In the genomic region with DNA sequence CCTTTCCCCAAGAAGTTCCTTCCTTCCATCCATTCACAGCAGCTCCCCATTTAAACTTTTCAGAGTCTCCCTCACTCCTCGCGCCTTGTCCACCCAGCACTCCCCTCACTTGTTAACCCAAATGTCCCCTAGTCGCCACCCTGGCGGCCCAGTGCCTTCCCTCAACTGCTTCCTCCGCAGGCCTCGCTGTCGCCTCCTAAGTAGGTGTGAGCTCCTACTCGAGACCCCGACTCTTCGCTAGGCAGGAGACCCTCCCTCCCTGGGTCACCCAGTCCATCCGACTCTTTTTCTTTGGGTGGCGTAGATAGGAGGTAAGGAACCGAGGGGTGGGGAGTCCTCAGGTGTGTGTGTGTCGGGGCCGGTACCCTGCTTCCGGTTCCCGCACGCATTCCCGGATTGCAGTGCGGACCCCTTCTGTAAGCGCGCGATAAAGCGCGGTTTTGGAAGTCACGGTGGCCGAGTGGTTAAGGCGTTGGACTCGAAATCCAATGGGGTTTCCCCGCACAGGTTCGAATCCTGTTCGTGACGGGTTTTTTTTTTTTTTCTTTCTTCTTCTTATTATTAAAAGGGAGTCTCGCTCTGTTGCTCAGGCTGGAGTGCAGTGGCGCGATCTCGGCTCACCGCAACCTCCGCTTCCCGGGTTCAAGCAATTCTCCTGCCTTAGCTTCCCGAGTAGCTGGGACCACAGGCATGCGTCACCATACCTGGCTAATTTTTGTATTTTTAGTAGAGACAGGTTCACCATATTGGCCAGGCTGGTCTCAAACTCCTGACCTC, we compare ENCODE assay signal across 1 cellular context.
TF ChIP-seq lines count a peak whose summit lies in the region.

No MANE protein-coding gene starts in this region.

TF ChIP-seq in H1, 55 proteins besides CTCF, POLR2A, EP300 and RAD21:
- peak; percentile 99 for TF ChIP-seq ASH2L (IDR thresholded peaks at IDR 0.05; ENCODE audit: low read length)
- TF ChIP-seq BACH1 (IDR thresholded peaks at IDR 0.05; ENCODE audit: low read length), result no peak
- TF ChIP-seq YY1 (IDR thresholded peaks at IDR 0.05; ENCODE audit: low read depth, low read length), result no peak
- TF ChIP-seq BCL11A (IDR thresholded peaks at IDR 0.05; ENCODE audit: low read depth in 2 of 2, low read length in 2 of 2), result no peak
- peak; percentile 94 for TF ChIP-seq TEAD4 (IDR thresholded peaks at IDR 0.05; ENCODE audit: low read depth, low read length)
- peak; percentile 42 for TF ChIP-seq SAP30 (IDR thresholded peaks at IDR 0.05; ENCODE audit: insufficient read depth, insufficient replicate concordance, low read length)
- peak; percentile 100 for TF ChIP-seq RBBP5 (IDR thresholded peaks at IDR 0.05; ENCODE audit: borderline replicate concordance, low read depth, low read length)
- TF ChIP-seq CHD1 (IDR thresholded peaks at IDR 0.05; ENCODE audit: low read depth, low read length), result no peak
- TF ChIP-seq KDM4A (IDR thresholded peaks at IDR 0.05; ENCODE audit: low read depth, low read length, severe bottlenecking), result peak; percentile 51
- TF ChIP-seq HDAC2 (IDR thresholded peaks at IDR 0.05; ENCODE audit: borderline replicate concordance in 1 of 2, low read depth in 2 of 2, low read length in 2 of 2), result peak in 1 of 2 experiments; percentile 64; a peak in 1 of 4 replicates
- TF ChIP-seq CTBP2 (IDR thresholded peaks at IDR 0.05; ENCODE audit: borderline replicate concordance, insufficient read depth, insufficient read length, low read length), result no peak
- TF ChIP-seq TCF12 (IDR thresholded peaks at IDR 0.05; ENCODE audit: low read depth, low read length), result no peak
- TF ChIP-seq HDAC6 (IDR thresholded peaks at IDR 0.05; ENCODE audit: low read depth, low read length), result peak; percentile 49
- TF ChIP-seq, protein P1, sequence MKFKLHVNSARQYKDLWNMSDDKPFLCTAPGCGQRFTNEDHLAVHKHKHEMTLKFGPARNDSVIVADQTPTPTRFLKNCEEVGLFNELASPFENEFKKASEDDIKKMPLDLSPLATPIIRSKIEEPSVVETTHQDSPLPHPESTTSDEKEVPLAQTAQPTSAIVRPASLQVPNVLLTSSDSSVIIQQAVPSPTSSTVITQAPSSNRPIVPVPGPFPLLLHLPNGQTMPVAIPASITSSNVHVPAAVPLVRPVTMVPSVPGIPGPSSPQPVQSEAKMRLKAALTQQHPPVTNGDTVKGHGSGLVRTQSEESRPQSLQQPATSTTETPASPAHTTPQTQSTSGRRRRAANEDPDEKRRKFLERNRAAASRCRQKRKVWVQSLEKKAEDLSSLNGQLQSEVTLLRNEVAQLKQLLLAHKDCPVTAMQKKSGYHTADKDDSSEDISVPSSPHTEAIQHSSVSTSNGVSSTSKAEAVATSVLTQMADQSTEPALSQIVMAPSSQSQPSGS (IDR thresholded peaks at IDR 0.05; ENCODE audit: low read length), result peak; percentile 81
- 0 out of 2 replicates have a peak, but pooled peaks have one; percentile 40 for TF ChIP-seq SP1 (IDR thresholded peaks at IDR 0.05; ENCODE audit: low read depth, low read length)
- TF ChIP-seq, protein P2, sequence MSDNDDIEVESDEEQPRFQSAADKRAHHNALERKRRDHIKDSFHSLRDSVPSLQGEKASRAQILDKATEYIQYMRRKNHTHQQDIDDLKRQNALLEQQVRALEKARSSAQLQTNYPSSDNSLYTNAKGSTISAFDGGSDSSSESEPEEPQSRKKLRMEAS (IDR thresholded peaks at IDR 0.05), result peak; percentile 45; the same call in 1 of the 2 replicates
- no peak for TF ChIP-seq BRCA1 (IDR thresholded peaks at IDR 0.05; ENCODE audit: low read depth, low read length)
- no peak for TF ChIP-seq SP2 (IDR thresholded peaks at IDR 0.05; ENCODE audit: low read length)
- peak; percentile 40; the same call in 1 of the 2 replicates for TF ChIP-seq NRF1 (IDR thresholded peaks at IDR 0.05; ENCODE audit: low read depth, low read length)
- peak; percentile 60 for TF ChIP-seq SP4 (IDR thresholded peaks at IDR 0.05; ENCODE audit: low read length)
- no peak for TF ChIP-seq GTF2F1 (IDR thresholded peaks at IDR 0.05; ENCODE audit: borderline replicate concordance, low read depth, low read length)
- peak; percentile 100 for TF ChIP-seq TBP (IDR thresholded peaks at IDR 0.05; ENCODE audit: low read depth, low read length)
- no peak for TF ChIP-seq NANOG (IDR thresholded peaks at IDR 0.05; ENCODE audit: insufficient read depth, low read depth, low read length, poor library complexity, severe bottlenecking)
- no peak; the same call in none of the 2 replicates for TF ChIP-seq TAF1 (IDR thresholded peaks at IDR 0.05; ENCODE audit: low read depth, low read length)
- TF ChIP-seq JUN (IDR thresholded peaks at IDR 0.05; ENCODE audit: low read depth, low read length), result no peak
- no peak for TF ChIP-seq SRF (IDR thresholded peaks at IDR 0.05; ENCODE audit: low read depth, low read length)
- TF ChIP-seq, protein P3, sequence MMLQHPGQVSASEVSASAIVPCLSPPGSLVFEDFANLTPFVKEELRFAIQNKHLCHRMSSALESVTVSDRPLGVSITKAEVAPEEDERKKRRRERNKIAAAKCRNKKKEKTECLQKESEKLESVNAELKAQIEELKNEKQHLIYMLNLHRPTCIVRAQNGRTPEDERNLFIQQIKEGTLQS (IDR thresholded peaks at IDR 0.05; ENCODE audit: insufficient read depth, low read depth, low read length), result no peak
- TF ChIP-seq POLR2AphosphoS5 (IDR thresholded peaks at IDR 0.05; ENCODE audit: low read depth, low read length), result no peak
- peak; percentile 79 for TF ChIP-seq TAF7 (optimal IDR thresholded peaks at IDR 0.05; ENCODE audit: borderline replicate concordance, low read depth, low read length)
- no peak for TF ChIP-seq JUND (IDR thresholded peaks at IDR 0.05; ENCODE audit: low read length)
- TF ChIP-seq ZNF274 (IDR thresholded peaks at IDR 0.05; ENCODE audit: borderline replicate concordance, extremely low read depth, low read length), result no peak
- no peak for TF ChIP-seq CBX5 (IDR thresholded peaks at IDR 0.05; ENCODE audit: low read depth, low read length)
- TF ChIP-seq SIX5 (IDR thresholded peaks at IDR 0.05; ENCODE audit: low read depth, low read length), result no peak
- TF ChIP-seq RXRA (IDR thresholded peaks at IDR 0.05; ENCODE audit: insufficient read depth, low read depth, low read length), result no peak
- TF ChIP-seq FOSL1 (IDR thresholded peaks at IDR 0.05; ENCODE audit: insufficient read depth, low read depth, low read length), result no peak
- TF ChIP-seq EZH2 (IDR thresholded peaks at IDR 0.05; ENCODE audit: low read depth, low read length, severe bottlenecking), result no peak
- no peak; the same call in 1 of the 2 replicates for TF ChIP-seq MAFK (IDR thresholded peaks at IDR 0.05; ENCODE audit: low read depth, low read length)
- TF ChIP-seq PHF8 (conservative IDR thresholded peaks at IDR 0.05; ENCODE audit: low read depth, low read length), result peak; percentile 64
- peak; percentile 72 for TF ChIP-seq CREB1 (IDR thresholded peaks at IDR 0.05)
- TF ChIP-seq CHD2 (IDR thresholded peaks at IDR 0.05; ENCODE audit: low read length), result peak; percentile 66; the same call in 1 of the 2 replicates
- TF ChIP-seq SUZ12 (IDR thresholded peaks at IDR 0.05; ENCODE audit: low read length), result no peak
- TF ChIP-seq, protein P4, sequence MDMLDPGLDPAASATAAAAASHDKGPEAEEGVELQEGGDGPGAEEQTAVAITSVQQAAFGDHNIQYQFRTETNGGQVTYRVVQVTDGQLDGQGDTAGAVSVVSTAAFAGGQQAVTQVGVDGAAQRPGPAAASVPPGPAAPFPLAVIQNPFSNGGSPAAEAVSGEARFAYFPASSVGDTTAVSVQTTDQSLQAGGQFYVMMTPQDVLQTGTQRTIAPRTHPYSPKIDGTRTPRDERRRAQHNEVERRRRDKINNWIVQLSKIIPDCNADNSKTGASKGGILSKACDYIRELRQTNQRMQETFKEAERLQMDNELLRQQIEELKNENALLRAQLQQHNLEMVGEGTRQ (IDR thresholded peaks at IDR 0.05; ENCODE audit: low read length), result no peak
- no peak for TF ChIP-seq EGR1 (IDR thresholded peaks at IDR 0.05; ENCODE audit: borderline replicate concordance, low read depth, low read length)
- peak in 1 of 2 experiments; percentile 72; a peak in 2 of 4 replicates for TF ChIP-seq SIN3A (conservative IDR thresholded peaks at IDR 0.05 in 1 of 2, IDR thresholded peaks at IDR 0.05 in 1 of 2; ENCODE audit: low read depth in 1 of 2, low read length in 2 of 2)
- no peak for TF ChIP-seq POU5F1 (IDR thresholded peaks at IDR 0.05; ENCODE audit: low read depth, low read length)
- no peak for TF ChIP-seq KDM5A (IDR thresholded peaks at IDR 0.05; ENCODE audit: low read length)
- TF ChIP-seq, protein P5, sequence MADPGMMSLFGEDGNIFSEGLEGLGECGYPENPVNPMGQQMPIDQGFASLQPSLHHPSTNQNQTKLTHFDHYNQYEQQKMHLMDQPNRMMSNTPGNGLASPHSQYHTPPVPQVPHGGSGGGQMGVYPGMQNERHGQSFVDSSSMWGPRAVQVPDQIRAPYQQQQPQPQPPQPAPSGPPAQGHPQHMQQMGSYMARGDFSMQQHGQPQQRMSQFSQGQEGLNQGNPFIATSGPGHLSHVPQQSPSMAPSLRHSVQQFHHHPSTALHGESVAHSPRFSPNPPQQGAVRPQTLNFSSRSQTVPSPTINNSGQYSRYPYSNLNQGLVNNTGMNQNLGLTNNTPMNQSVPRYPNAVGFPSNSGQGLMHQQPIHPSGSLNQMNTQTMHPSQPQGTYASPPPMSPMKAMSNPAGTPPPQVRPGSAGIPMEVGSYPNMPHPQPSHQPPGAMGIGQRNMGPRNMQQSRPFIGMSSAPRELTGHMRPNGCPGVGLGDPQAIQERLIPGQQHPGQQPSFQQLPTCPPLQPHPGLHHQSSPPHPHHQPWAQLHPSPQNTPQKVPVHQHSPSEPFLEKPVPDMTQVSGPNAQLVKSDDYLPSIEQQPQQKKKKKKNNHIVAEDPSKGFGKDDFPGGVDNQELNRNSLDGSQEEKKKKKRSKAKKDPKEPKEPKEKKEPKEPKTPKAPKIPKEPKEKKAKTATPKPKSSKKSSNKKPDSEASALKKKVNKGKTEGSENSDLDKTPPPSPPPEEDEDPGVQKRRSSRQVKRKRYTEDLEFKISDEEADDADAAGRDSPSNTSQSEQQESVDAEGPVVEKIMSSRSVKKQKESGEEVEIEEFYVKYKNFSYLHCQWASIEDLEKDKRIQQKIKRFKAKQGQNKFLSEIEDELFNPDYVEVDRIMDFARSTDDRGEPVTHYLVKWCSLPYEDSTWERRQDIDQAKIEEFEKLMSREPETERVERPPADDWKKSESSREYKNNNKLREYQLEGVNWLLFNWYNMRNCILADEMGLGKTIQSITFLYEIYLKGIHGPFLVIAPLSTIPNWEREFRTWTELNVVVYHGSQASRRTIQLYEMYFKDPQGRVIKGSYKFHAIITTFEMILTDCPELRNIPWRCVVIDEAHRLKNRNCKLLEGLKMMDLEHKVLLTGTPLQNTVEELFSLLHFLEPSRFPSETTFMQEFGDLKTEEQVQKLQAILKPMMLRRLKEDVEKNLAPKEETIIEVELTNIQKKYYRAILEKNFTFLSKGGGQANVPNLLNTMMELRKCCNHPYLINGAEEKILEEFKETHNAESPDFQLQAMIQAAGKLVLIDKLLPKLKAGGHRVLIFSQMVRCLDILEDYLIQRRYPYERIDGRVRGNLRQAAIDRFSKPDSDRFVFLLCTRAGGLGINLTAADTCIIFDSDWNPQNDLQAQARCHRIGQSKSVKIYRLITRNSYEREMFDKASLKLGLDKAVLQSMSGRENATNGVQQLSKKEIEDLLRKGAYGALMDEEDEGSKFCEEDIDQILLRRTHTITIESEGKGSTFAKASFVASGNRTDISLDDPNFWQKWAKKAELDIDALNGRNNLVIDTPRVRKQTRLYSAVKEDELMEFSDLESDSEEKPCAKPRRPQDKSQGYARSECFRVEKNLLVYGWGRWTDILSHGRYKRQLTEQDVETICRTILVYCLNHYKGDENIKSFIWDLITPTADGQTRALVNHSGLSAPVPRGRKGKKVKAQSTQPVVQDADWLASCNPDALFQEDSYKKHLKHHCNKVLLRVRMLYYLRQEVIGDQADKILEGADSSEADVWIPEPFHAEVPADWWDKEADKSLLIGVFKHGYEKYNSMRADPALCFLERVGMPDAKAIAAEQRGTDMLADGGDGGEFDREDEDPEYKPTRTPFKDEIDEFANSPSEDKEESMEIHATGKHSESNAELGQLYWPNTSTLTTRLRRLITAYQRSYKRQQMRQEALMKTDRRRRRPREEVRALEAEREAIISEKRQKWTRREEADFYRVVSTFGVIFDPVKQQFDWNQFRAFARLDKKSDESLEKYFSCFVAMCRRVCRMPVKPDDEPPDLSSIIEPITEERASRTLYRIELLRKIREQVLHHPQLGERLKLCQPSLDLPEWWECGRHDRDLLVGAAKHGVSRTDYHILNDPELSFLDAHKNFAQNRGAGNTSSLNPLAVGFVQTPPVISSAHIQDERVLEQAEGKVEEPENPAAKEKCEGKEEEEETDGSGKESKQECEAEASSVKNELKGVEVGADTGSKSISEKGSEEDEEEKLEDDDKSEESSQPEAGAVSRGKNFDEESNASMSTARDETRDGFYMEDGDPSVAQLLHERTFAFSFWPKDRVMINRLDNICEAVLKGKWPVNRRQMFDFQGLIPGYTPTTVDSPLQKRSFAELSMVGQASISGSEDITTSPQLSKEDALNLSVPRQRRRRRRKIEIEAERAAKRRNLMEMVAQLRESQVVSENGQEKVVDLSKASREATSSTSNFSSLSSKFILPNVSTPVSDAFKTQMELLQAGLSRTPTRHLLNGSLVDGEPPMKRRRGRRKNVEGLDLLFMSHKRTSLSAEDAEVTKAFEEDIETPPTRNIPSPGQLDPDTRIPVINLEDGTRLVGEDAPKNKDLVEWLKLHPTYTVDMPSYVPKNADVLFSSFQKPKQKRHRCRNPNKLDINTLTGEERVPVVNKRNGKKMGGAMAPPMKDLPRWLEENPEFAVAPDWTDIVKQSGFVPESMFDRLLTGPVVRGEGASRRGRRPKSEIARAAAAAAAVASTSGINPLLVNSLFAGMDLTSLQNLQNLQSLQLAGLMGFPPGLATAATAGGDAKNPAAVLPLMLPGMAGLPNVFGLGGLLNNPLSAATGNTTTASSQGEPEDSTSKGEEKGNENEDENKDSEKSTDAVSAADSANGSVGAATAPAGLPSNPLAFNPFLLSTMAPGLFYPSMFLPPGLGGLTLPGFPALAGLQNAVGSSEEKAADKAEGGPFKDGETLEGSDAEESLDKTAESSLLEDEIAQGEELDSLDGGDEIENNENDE (IDR thresholded peaks at IDR 0.05; ENCODE audit: insufficient replicate concordance, low read length), result no peak
- TF ChIP-seq, protein P6, sequence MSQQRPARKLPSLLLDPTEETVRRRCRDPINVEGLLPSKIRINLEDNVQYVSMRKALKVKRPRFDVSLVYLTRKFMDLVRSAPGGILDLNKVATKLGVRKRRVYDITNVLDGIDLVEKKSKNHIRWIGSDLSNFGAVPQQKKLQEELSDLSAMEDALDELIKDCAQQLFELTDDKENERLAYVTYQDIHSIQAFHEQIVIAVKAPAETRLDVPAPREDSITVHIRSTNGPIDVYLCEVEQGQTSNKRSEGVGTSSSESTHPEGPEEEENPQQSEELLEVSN (IDR thresholded peaks at IDR 0.05), result no peak
- TF ChIP-seq CBX8 (IDR thresholded peaks at IDR 0.05; ENCODE audit: borderline replicate concordance, low read depth, low read length), result no peak
- no peak for TF ChIP-seq SIRT6 (IDR thresholded peaks at IDR 0.05; ENCODE audit: low read length)
- 0 out of 2 replicates have a peak, but pooled peaks have one; percentile 13 for TF ChIP-seq CEBPB (IDR thresholded peaks at IDR 0.05; ENCODE audit: low read depth, low read length)
- peak; percentile 75; the same call in 1 of the 2 replicates for TF ChIP-seq GABPA (IDR thresholded peaks at IDR 0.05; ENCODE audit: borderline replicate concordance, insufficient read depth, low read length)
- no peak for TF ChIP-seq RNF2 (IDR thresholded peaks at IDR 0.05; ENCODE audit: borderline replicate concordance, low read depth, low read length, missing control alignments, poor library complexity, severe bottlenecking)
- TF ChIP-seq KDM1A (IDR thresholded peaks at IDR 0.05; ENCODE audit: borderline replicate concordance, low read length), result peak; percentile 60; the same call in 1 of the 2 replicates
- no peak for TF ChIP-seq RFX5 (IDR thresholded peaks at IDR 0.05; ENCODE audit: borderline replicate concordance, low read depth, low read length)
